ENCODE assay signal across 18 cellular contexts in genomic region chr11:46180741-46181140, GRCh38.
"Had no signal": no experiment of that assay in that cellular context is flagged by ENCODE, and none has a peak within 500 bp of the region (broad histone marks: within the 10 kb centered on the region; RNA-seq: fewer than 3 reads in every experiment).

No MANE protein-coding gene starts in this region.

- H3K9me3 ChIP-seq: SK-N-SH had no signal

- H3K27ac ChIP-seq: RWPE1 had no signal

- DNase-seq: KBM-7, MV-4-11, NCI-H1048, NCI-H1105, NCI-H1417, NCI-H1436 treated with DMSO at 0.1 percent for 48 hours, NCI-H1694 treated with DMSO at 0.1 percent for 48 hours, NCI-H1930, NCI-H2081, NCI-H2107, NCI-H2227 treated with DMSO at 0.1 percent for 48 hours, NCI-H524, NCI-H69, NCI-H774, SHP77, SK-N-SH, SW 1271 had no signal

- H3K9ac ChIP-seq: SK-N-SH had no signal

- H3K4me2 ChIP-seq: SK-N-SH had no signal
